In genomic region chr6:135902756-135903331, GRCh38 we compare ENCODE assay signal across 14 cellular contexts. TPM values are rescaled to one million over a fixed set of nuclear protein-coding genes. Genes with fewer than 3 reads are reported as not detected.
DNase-seq lines count a peak whose midpoint lies in the region; ATAC-seq, FAIRE-seq and TF ChIP-seq lines count a peak whose summit lies in the region.
"Had no signal": no experiment of that assay in that cellular context is flagged by ENCODE, and none has a peak within 500 bp of the region (broad histone marks: within the 10 kb centered on the region; RNA-seq: fewer than 3 reads in every experiment).

No MANE protein-coding gene starts in this region.

- WGBS in heart left ventricle, 4 donors = 50 to 67% (median 58%) methylated on average over 2 of the region's 2 CpGs
- 16 to 22% (median 17%) methylated on average over 2 of the region's 2 CpGs for WGBS in ovary, 3 donors

- TF ChIP-seq POLR2A in heart left ventricle (IDR thresholded peaks at IDR 0.05) = no peak
- TF ChIP-seq POLR2A in ovary (IDR thresholded peaks at IDR 0.05) = no peak
- no peak for TF ChIP-seq POLR2A in uterus (IDR thresholded peaks at IDR 0.05)

- TF ChIP-seq CTCF in heart left ventricle (IDR thresholded peaks at IDR 0.05) (no peak), fibroblast of villous mesenchyme (IDR thresholded peaks at IDR 0.05; ENCODE audit: insufficient read depth, low read depth, low read length) (no peak), ovary (IDR thresholded peaks at IDR 0.05) (no peak), uterus (IDR thresholded peaks at IDR 0.05) (no peak)

- ATAC-seq in heart left ventricle (peak in 2 of 4 donors; percentile 22 to 40), HG02623 (IDR thresholded peaks at IDR 0.05; ENCODE audit: unreplicated experiment) (no peak), HG03095 (IDR thresholded peaks at IDR 0.05; ENCODE audit: unreplicated experiment) (no peak)
- ATAC-seq: A549, foreskin keratinocyte had no signal

- DNase-seq in heart left ventricle (no peak), cardiac septum (ENCODE audit: low spot score) (no peak), fibroblast of villous mesenchyme (ENCODE audit: low read depth) (peak; percentile 70), ovary (no peak), uterus (no peak), frontal cortex (ENCODE audit: low spot score in 2 of 2) (no peak)
- DNase-seq: activated T-cell treated with anti-CD3 and anti-CD28 coated beads, Interleukin-2, amount 50 U/mL, for 24 hours; foreskin keratinocyte; MV-4-11; stimulated activated CD4-positive, alpha-beta T cell treated with anti-CD3 and anti-CD28 coated beads, Interleukin-4, amount 100 ng/mL, for 1 hour had no signal

- no peak for TF ChIP-seq EP300 in ovary (IDR thresholded peaks at IDR 0.05)

- H3K36me3 ChIP-seq in heart left ventricle (no peaks in the 10 kb centered on the region), ovary (no peaks in the 10 kb centered on the region), uterus (no peaks in the 10 kb centered on the region)
- H3K36me3 ChIP-seq: prostate gland had no signal

- H3K27ac ChIP-seq in heart left ventricle = peak overlapping the region; percentile 23 to 88 (median 72)
- H3K27ac ChIP-seq in ovary = peak overlapping the region; percentile 44 to 83
- H3K27ac ChIP-seq in uterus = peak overlapping the region; percentile 69 to 85
- H3K27ac ChIP-seq: foreskin keratinocyte, prostate gland had no signal

- H3K27me3 ChIP-seq in heart left ventricle = no peaks in the 10 kb centered on the region
- no peaks in the 10 kb centered on the region for H3K27me3 ChIP-seq in ovary
- H3K27me3 ChIP-seq in uterus = no peaks in the 10 kb centered on the region
- H3K27me3 ChIP-seq: foreskin keratinocyte had no signal

- peaks cover 0 to 28% (median 18%) of the 10 kb centered on the region in 12 donors for H3K4me1 ChIP-seq in heart left ventricle
- peaks cover 4% of the 10 kb centered on the region for H3K4me1 ChIP-seq in ovary (ENCODE audit: insufficient read depth)
- H3K4me1 ChIP-seq in uterus = no peaks in the 10 kb centered on the region
- H3K4me1 ChIP-seq: prostate gland had no signal

- H3K9me3 ChIP-seq in heart left ventricle (no peaks in the 10 kb centered on the region), ovary (no peaks in the 10 kb centered on the region), uterus (no peaks in the 10 kb centered on the region)
- H3K9me3 ChIP-seq: A549, prostate gland had no signal

- FAIRE-seq in frontal cortex (lab: Jason Lieb, UNC) = no peak
- FAIRE-seq: A549 had no signal

- H3K4me3 ChIP-seq in heart left ventricle = peak overlapping the region in 1 of 12 donors; percentile 40
- no peak overlapping the region for H3K4me3 ChIP-seq in fibroblast of villous mesenchyme (ENCODE audit: low read depth, low read length)
- no peak overlapping the region for H3K4me3 ChIP-seq in ovary
- H3K4me3 ChIP-seq in uterus = no peak overlapping the region
- H3K4me3 ChIP-seq: A549, prostate gland had no signal

- intact Hi-C loops in heart left ventricle (cut with DNase I) = loop anchor here in 7 of 10 donors (10.0 kb wide), 3 partner anchors 48 to 368 kb away; partner anchors contain the start of gene PDE7B (in 3 of the 7)
- intact Hi-C loops in cardiac septum (cut with DNase I) = loop anchor here (10.0 kb wide), 1 partner anchor 368 kb away; no protein-coding TSS in a partner anchor
- intact Hi-C loops in ovary (cut with DNase I) = no loop called here
- intact Hi-C loops in uterus (cut with DNase I; ENCODE audit: low total_unique reads) = no loop called here

RNA-seq across cellular contexts. Expression of gene PDE7B, which starts 51.3 kb away (rescaled TPM):
- total RNA-seq in heart left ventricle = 10 to 100 TPM in 5 of 9 donors, 1 to 10 TPM in 4; 4.8 to 29.1 (median 12.0) TPM
- polyA plus RNA-seq in heart left ventricle = 1 to 10 TPM; 4.4 to 5.7 TPM
- 4.4 TPM for total RNA-seq in cardiac septum
- 1.7 and 3.9 TPM in 2 replicates for total RNA-seq in fibroblast of villous mesenchyme
- 10 to 100 TPM; 17.4 to 62.7 (median 25.5) TPM for total RNA-seq in ovary
- 10 to 100 TPM; 11.6 to 14.9 TPM for polyA plus RNA-seq in ovary
- total RNA-seq in uterus = 10 to 100 TPM; 15.4 to 28.6 (median 18.8) TPM
- 16.3 TPM for total RNA-seq in frontal cortex
- total RNA-seq: foreskin keratinocyte had no signal
- polyA plus RNA-seq: foreskin keratinocyte had no signal

Comparison
In these comparisons a context has a peak if more than half of its experiments do, and no peak if none do; other contexts are left out.
1. intact Hi-C loops: an anchor here in heart left ventricle (10.0 kb wide) and cardiac septum (10.0 kb wide); none called in ovary and uterus.